17 cellular contexts compared by ENCODE assay signal in genomic region chr7:32032211-32032610, GRCh38. TPM values are rescaled to one million over a fixed set of nuclear protein-coding genes. Genes with fewer than 3 reads are reported as not detected.
DNase-seq lines count a peak whose midpoint lies in the region; ATAC-seq and TF ChIP-seq lines count a peak whose summit lies in the region.
"Had no signal": no experiment of that assay in that cellular context is flagged by ENCODE, and none has a peak within 500 bp of the region (broad histone marks: within the 10 kb centered on the region; RNA-seq: fewer than 3 reads in every experiment).

No MANE protein-coding gene starts in this region.

- no peak for TF ChIP-seq CTCF in right atrium auricular region (IDR thresholded peaks at IDR 0.05)
- no peak for TF ChIP-seq CTCF in heart right ventricle (IDR thresholded peaks at IDR 0.05)

- H3K4me1 ChIP-seq in right atrium auricular region (peaks cover 0 to 19% of the 10 kb centered on the region in 2 donors), heart right ventricle (peaks cover 0 to 59% (median 31%) of the 10 kb centered on the region in 9 donors), right cardiac atrium (ENCODE audit: control insufficient read depth, insufficient read depth, low read length) (peaks cover 6% of the 10 kb centered on the region)
- H3K4me1 ChIP-seq: HAP-1 had no signal

- H3K27ac ChIP-seq in right atrium auricular region = peak overlapping the region in 1 of 2 donors; percentile 37
- H3K27ac ChIP-seq in heart right ventricle = peak overlapping the region in 2 of 10 donors; percentile 13 to 52
- peak overlapping the region; percentile 9 for H3K27ac ChIP-seq in right cardiac atrium (ENCODE audit: low read length)
- H3K27ac ChIP-seq: 22Rv1, C4-2B had no signal

- intact Hi-C loops in Right ventricle myocardium inferior (cut with DNase I) = no loop called here
- intact Hi-C loops in heart right ventricle (cut with DNase I) = loop anchor here in 1 of 10 donors (10.0 kb wide), 1 partner anchor 247 kb away; no protein-coding TSS in a partner anchor
- intact Hi-C loops in right cardiac atrium (cut with DNase I) = no loop called here

- peak; percentile 56 for ATAC-seq in Right ventricle myocardium inferior
- ATAC-seq in heart right ventricle = peak in 6 of 8 donors; percentile 4 to 67 (median 40)
- ATAC-seq in right cardiac atrium = peak; percentile 49 to 60
- ATAC-seq: A549, GM12878, HepG2 had no signal

- DNase-seq in Right ventricle myocardium inferior (ENCODE audit: missing footprints) = no peak
- DNase-seq in right atrium auricular region (ENCODE audit: low spot score) = no peak
- DNase-seq in heart right ventricle = no peak
- DNase-seq in right cardiac atrium = no peak
- no peak for DNase-seq in GDM1 (lab: John Stamatoyannopoulos, UW)
- DNase-seq in dermis blood vessel endothelial cell = no peak
- DNase-seq in stimulated activated CD4-positive, alpha-beta T cell treated with anti-CD3 and anti-CD28 coated beads, Interleukin-2, amount 100 ng/mL, for 24 hours = no peak
- DNase-seq: AML-193; Caco-2; CD4-positive, alpha-beta T cell; GF-D8 had no signal

- H3K4me3 ChIP-seq in right atrium auricular region (no peak overlapping the region), heart right ventricle (no peak overlapping the region), right cardiac atrium (ENCODE audit: low read length) (no peak overlapping the region)
- H3K4me3 ChIP-seq: A549, GM12878, HAP-1 had no signal

- H3K27me3 ChIP-seq in right atrium auricular region = no peaks in the 10 kb centered on the region
- H3K27me3 ChIP-seq in heart right ventricle = no peaks in the 10 kb centered on the region
- H3K27me3 ChIP-seq in right cardiac atrium (ENCODE audit: control insufficient read depth, insufficient read depth) = no peaks in the 10 kb centered on the region

- H3K9me3 ChIP-seq in right atrium auricular region (no peaks in the 10 kb centered on the region), heart right ventricle (no peaks in the 10 kb centered on the region), right cardiac atrium (ENCODE audit: control insufficient read depth, low read length) (no peaks in the 10 kb centered on the region)
- H3K9me3 ChIP-seq: A549, HAP-1 had no signal

- WGBS in heart right ventricle, 2 donors = 51 to 53% methylated on average over 4 of the region's 4 CpGs
- 65% methylated on average over 4 of the region's 4 CpGs for WGBS in right cardiac atrium

- no peaks in the 10 kb centered on the region for H3K36me3 ChIP-seq in right atrium auricular region
- H3K36me3 ChIP-seq in heart right ventricle = no peaks in the 10 kb centered on the region
- H3K36me3 ChIP-seq: HAP-1 had no signal

RNA-seq across cellular contexts. Expression of gene PDE1C, which starts 38.0 kb away (rescaled TPM):
- total RNA-seq in Right ventricle myocardium inferior = 198 TPM
- total RNA-seq in right atrium auricular region = 10 to 100 TPM; 35.7 to 47.8 TPM
- total RNA-seq in heart right ventricle = 100 to 1,000 TPM; 124 to 315 (median 197) TPM
- polyA plus RNA-seq in heart right ventricle = 10 to 100 TPM; 11.7 to 67.7 TPM
- 10 to 100 TPM; 89.8 to 94.4 (median 91.7) TPM for total RNA-seq in right cardiac atrium
- polyA plus RNA-seq in right cardiac atrium = 23.2 TPM
- 0.19 and 1.2 TPM in 2 replicates for total RNA-seq in dermis blood vessel endothelial cell
- total RNA-seq: Caco-2; CD4-positive, alpha-beta T cell; HepG2 had no signal
- polyA plus RNA-seq: HepG2 had no signal

Comparison
In these comparisons a context has a peak if more than half of its experiments do, and no peak if none do; other contexts are left out.
1. RNA of gene PDE1C, which starts 38.0 kb away (total RNA-seq): 124 to 315 TPM in heart right ventricle, 198 TPM in Right ventricle myocardium inferior (single experiment), 89.8 to 94.4 TPM in right cardiac atrium and 35.7 to 47.8 TPM in right atrium auricular region; 0.19 to 1.2 TPM in dermis blood vessel endothelial cell; every median in the first group is over 10 times any median in the second.
2. Peak in every context shown above with its lines, with median percentiles within 50 percentile points of each other: ATAC-seq.